In the genomic region with DNA sequence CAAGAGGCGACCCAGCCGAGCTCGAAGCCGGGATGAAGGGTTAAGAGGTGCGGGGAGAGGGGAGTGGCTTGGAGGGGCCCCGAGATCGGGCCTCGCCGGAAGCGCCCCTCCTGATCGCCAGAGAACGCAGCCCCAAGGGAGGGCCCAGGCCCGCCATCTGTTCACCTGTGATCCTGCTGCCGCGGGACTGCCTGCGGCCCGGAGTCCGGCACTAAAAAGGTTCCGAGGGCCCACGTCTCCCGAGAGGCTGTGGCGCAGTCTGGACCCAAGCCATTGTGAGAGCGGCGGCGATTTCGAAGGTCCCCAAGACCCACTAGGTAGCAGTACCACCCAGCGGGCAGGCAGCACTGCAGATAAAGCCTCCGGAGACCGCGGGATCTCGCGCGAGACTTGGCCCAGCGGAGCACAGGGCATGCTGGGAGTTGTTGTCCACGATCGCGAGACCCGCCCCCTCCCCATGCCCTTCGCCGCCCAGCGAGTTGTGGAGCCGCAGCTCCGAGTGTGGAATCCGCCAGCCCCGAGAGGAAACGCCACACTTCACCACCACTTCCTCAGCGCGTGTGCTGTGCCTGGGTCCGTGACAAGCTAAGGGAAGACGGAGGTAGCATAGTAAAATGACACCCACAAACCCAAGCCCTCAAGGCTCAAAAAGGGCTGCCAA, we compare ENCODE assay signal across 8 cellular contexts. TPM values are rescaled to one million over a fixed set of nuclear protein-coding genes. Genes with fewer than 3 reads are reported as not detected.
DNase-seq lines count a peak whose midpoint lies in the region; ATAC-seq and TF ChIP-seq lines count a peak whose summit lies in the region.

A gene with protein sequence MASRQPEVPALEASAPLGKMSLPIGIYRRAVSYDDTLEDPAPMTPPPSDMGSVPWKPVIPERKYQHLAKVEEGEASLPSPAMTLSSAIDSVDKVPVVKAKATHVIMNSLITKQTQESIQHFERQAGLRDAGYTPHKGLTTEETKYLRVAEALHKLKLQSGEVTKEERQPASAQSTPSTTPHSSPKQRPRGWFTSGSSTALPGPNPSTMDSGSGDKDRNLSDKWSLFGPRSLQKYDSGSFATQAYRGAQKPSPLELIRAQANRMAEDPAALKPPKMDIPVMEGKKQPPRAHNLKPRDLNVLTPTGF (minus strand): TSS at position 328 of the 661 bp plus-strand sequence. CDS start 2,256 bp downstream, outside the sequence.

- H3K4me1 Mint-ChIP-seq in GM23338: peaks cover 7% of the 10 kb centered on the region
- H3K4me1 Mint-ChIP-seq in naive thymus-derived CD8-positive, alpha-beta T cell: peaks cover 14 to 57% (median 36%) of the 10 kb centered on the region in 4 donors

- peak within 1 kb of the TSS; percentile 84 for H3K9ac ChIP-seq in fibroblast of lung (ENCODE audit: insufficient read depth, low read length)

- H2AFZ ChIP-seq in GM23338 (peak within 1 kb of the TSS; percentile 99), fibroblast of lung (ENCODE audit: low read length) (peak within 1 kb of the TSS; percentile 96)

- peaks cover 36% of the 10 kb centered on the region for H3K27me3 Mint-ChIP-seq in GM23338 (ENCODE audit: insufficient read depth, low read depth, poor library complexity)
- no peaks in the 10 kb centered on the region for H3K27me3 Mint-ChIP-seq in naive thymus-derived CD8-positive, alpha-beta T cell

- no peaks in the 10 kb centered on the region for H3F3A ChIP-seq in GM23338 (replicated peaks; ENCODE audit: low read depth)

- H3K27ac ChIP-seq in GM23338 (ENCODE audit: low read depth) (peak within 1 kb of the TSS; percentile 91), fibroblast of lung (ENCODE audit: insufficient read depth, low read length) (peak within 1 kb of the TSS; percentile 62)

- POLR2A ChIA-PET in naive thymus-derived CD8-positive, alpha-beta T cell (lab: Charles Lee): interaction anchor here (0.6 to 4.0 kb wide), 14 partner anchors 9 to 285 kb away, joined by 3 to 58 read pairs (median 4); a partner anchor contains a TSS

- H3K36me3 ChIP-seq in GM23338 (ENCODE audit: insufficient read depth) (peaks cover 10% of the 10 kb centered on the region; the same call in 1 of the 2 replicates), fibroblast of lung (ENCODE audit: control insufficient read depth, insufficient read depth, low read length) (peaks cover 3% of the 10 kb centered on the region)

- ATAC-seq in GM23338: peak; percentile 74
- ATAC-seq in naive thymus-derived CD8-positive, alpha-beta T cell: peak; percentile 87 to 89

- peaks cover 46% of the 10 kb centered on the region for H3K79me2 ChIP-seq in GM23338 (replicated peaks; ENCODE audit: insufficient read depth)
- H3K79me2 ChIP-seq in fibroblast of lung (ENCODE audit: control insufficient read depth, insufficient read depth, low read length): peaks cover 31% of the 10 kb centered on the region

- peak; percentile 90 for DNase-seq in EL
- peak; percentile 90 for DNase-seq in GM23338 (ENCODE audit: low spot score)
- DNase-seq in LHCN-M2 (ENCODE audit: low read depth): peak; percentile 88
- peak; percentile 88 for DNase-seq in RPMI7951 (ENCODE audit: low read depth)
- peak; percentile 86 to 92 for DNase-seq in activated T-helper 1 cell treated with anti-CD3 and anti-CD28 coated beads, Interleukin-2, amount 50 U/mL, for 16 hours (ENCODE audit: low read depth in 1 of 2, low spot score in 1 of 2)
- peak; percentile 90 to 91 for DNase-seq in fibroblast of lung (ENCODE audit: low read depth in 2 of 2)
- DNase-seq in naive thymus-derived CD8-positive, alpha-beta T cell: peak; percentile 87 to 98 (median 92)
- DNase-seq in stimulated activated naive CD4-positive, alpha-beta T cell (lab: John Stamatoyannopoulos, UW): peak; percentile 91 to 94 (median 92)

- H3K9me3 ChIP-seq in fibroblast of lung (ENCODE audit: control insufficient read depth, insufficient read depth, low read depth, low read length): no peaks in the 10 kb centered on the region

- peaks cover 28% of the 10 kb centered on the region for H3K36me3 Mint-ChIP-seq in GM23338 (ENCODE audit: low read depth)
- H3K36me3 Mint-ChIP-seq in naive thymus-derived CD8-positive, alpha-beta T cell: peaks cover 0 to 23% (median 2%) of the 10 kb centered on the region in 3 donors

- H3K4me3 Mint-ChIP-seq in GM23338: peak within 1 kb of the TSS; percentile 99
- H3K4me3 Mint-ChIP-seq in naive thymus-derived CD8-positive, alpha-beta T cell: peak within 1 kb of the TSS; percentile 94 to 99 (median 97)

- H3K9me3 Mint-ChIP-seq in GM23338: no peaks in the 10 kb centered on the region
- H3K9me3 Mint-ChIP-seq in naive thymus-derived CD8-positive, alpha-beta T cell: no peaks in the 10 kb centered on the region

- peak within 1 kb of the TSS; percentile 99 for H3K4me3 ChIP-seq in GM23338
- peak within 1 kb of the TSS; percentile 88 to 99 (median 90) for H3K4me3 ChIP-seq in fibroblast of lung (replicated peaks in 1 of 4; ENCODE audit: control extremely low read depth in 1 of 4, insufficient read depth in 1 of 4, low read depth in 3 of 4, low read length in 4 of 4)

- H3K27me3 ChIP-seq in GM23338 (ENCODE audit: insufficient read depth) (peaks cover 44% of the 10 kb centered on the region), fibroblast of lung (ENCODE audit: control insufficient read depth, insufficient read depth, low read length) (no peaks in the 10 kb centered on the region)

- H3K4me2 ChIP-seq in GM23338 (peak within 1 kb of the TSS; percentile 94), fibroblast of lung (ENCODE audit: extremely low read depth, insufficient read depth, low read length) (peak within 1 kb of the TSS; percentile 73)

- no peaks in the 10 kb centered on the region for H3K9me2 ChIP-seq in GM23338 (ENCODE audit: insufficient read depth)

- peak within 1 kb of the TSS; percentile 99 for H3K27ac Mint-ChIP-seq in GM23338
- H3K27ac Mint-ChIP-seq in naive thymus-derived CD8-positive, alpha-beta T cell: peak within 1 kb of the TSS; percentile 91 to 99 (median 98)

- H3K4me1 ChIP-seq in GM23338 (ENCODE audit: insufficient read depth): peaks cover under 1% of the 10 kb centered on the region; the same call in 1 of the 2 replicates
- H3K4me1 ChIP-seq in fibroblast of lung (ENCODE audit: control insufficient read depth, extremely low read depth, insufficient read depth, low read length): peaks cover 4% of the 10 kb centered on the region

- H4K20me1 ChIP-seq in GM23338 (replicated peaks; ENCODE audit: insufficient read depth): peaks cover 18% of the 10 kb centered on the region
- H4K20me1 ChIP-seq in fibroblast of lung (ENCODE audit: control insufficient read depth, extremely low read depth, insufficient read depth, low read length): no peaks in the 10 kb centered on the region

- TF ChIP-seq CTCF in GM23338 (conservative IDR thresholded peaks at IDR 0.05; ENCODE audit: low read depth in 2 of 2): peak in 1 of 2 experiments; percentile 25; a peak in 1 of 4 replicates
- TF ChIP-seq CTCF in fibroblast of lung (conservative IDR thresholded peaks at IDR 0.05 in 1 of 2, IDR thresholded peaks at IDR 0.05 in 1 of 2; ENCODE audit: low read depth in 1 of 2, low read length in 2 of 2): peak; percentile 27 to 36

TF ChIP-seq in GM23338, 12 proteins besides CTCF, POLR2A, EP300 and RAD21 (continues in another document):
- TF ChIP-seq ZNF114 (CRISPR knock-in tag; IDR thresholded peaks at IDR 0.05): no peak

RNA-seq across cellular contexts. Expression of the gene that starts here (rescaled TPM):
- 87.2 and 87.4 TPM in 2 replicates for total RNA-seq in GM23338 (2014; rRNA removed; shearing (Covaris generic))
- 52.3 and 53.7 TPM in 2 replicates for polyA plus RNA-seq in GM23338 (2016; fragmentation: Nextera tagmentation; extraction: Ambion mirVana)
- total RNA-seq in LHCN-M2 (2014; rRNA removed): 110 and 118 TPM in 2 replicates
- 89.5 TPM for polyA plus RNA-seq in LHCN-M2 (2012)
- total RNA-seq in RPMI7951 (2014; rRNA removed; shearing (Covaris generic)): 61.0 and 64.9 TPM in 2 replicates
- 59.1 and 89.5 TPM in 2 replicates for total RNA-seq in fibroblast of lung
- polyA plus RNA-seq in fibroblast of lung: 101 and 107 TPM in 2 replicates
- polyA plus RNA-seq in fibroblast of lung (2012): 69.6 and 81.1 TPM in 2 replicates
- polyA minus RNA-seq in fibroblast of lung (ENCODE audit: low replicate concordance): 177 and 223 TPM in 2 replicates
- total RNA-seq in naive thymus-derived CD8-positive, alpha-beta T cell: 10 to 100 TPM; 71.3 to 78.8 TPM
- 10 to 100 TPM; 42.3 to 50.7 (median 50.5) TPM for polyA plus RNA-seq in naive thymus-derived CD8-positive, alpha-beta T cell

Comparison
In these comparisons a context has a peak if more than half of its experiments do, and no peak if none do; other contexts are left out.
1. Peak in every context shown above with its lines: DNase-seq, ATAC-seq, H3K4me3 ChIP-seq and H3K27ac ChIP-seq.